18 cellular contexts compared by ENCODE assay signal in genomic region chr1:164728719-164729118, GRCh38.
DNase-seq lines count a peak whose midpoint lies in the region.
"Had no signal": no experiment of that assay in that cellular context is flagged by ENCODE, and none has a peak within 500 bp of the region (broad histone marks: within the 10 kb centered on the region; RNA-seq: fewer than 3 reads in every experiment).

No MANE protein-coding gene starts in this region.

- no peaks in the 10 kb centered on the region for H3K27me3 Mint-ChIP-seq in activated naive CD8-positive, alpha-beta T cell treated with anti-CD3 and anti-CD28 coated beads for 36 hours
- H3K27me3 Mint-ChIP-seq: activated CD4-positive, alpha-beta T cell treated with anti-CD3 and anti-CD28 coated beads, Interleukin-2, amount 10 ng/mL, durations not matched to agents 24 days and 14 days had no signal

- no peak overlapping the region for H3K4me3 ChIP-seq in SJCRH30
- H3K4me3 ChIP-seq: heart left ventricle had no signal

- H3K4me1 Mint-ChIP-seq in activated naive CD8-positive, alpha-beta T cell treated with anti-CD3 and anti-CD28 coated beads for 36 hours = no peaks in the 10 kb centered on the region
- H3K4me1 Mint-ChIP-seq: activated CD4-positive, alpha-beta T cell treated with anti-CD3 and anti-CD28 coated beads, Interleukin-2, amount 10 ng/mL, durations not matched to agents 24 days and 14 days; B cell had no signal

- no peaks in the 10 kb centered on the region for H3K36me3 Mint-ChIP-seq in activated naive CD8-positive, alpha-beta T cell treated with anti-CD3 and anti-CD28 coated beads for 36 hours
- H3K36me3 Mint-ChIP-seq: activated naive CD8-positive, alpha-beta T cell had no signal

- no peak overlapping the region for H3K27ac ChIP-seq in SJCRH30
- H3K27ac ChIP-seq: epithelial cell of prostate, heart left ventricle, parathyroid adenoma had no signal

- H3K4me1 ChIP-seq in SJCRH30 = peaks cover 15% of the 10 kb centered on the region

- no peak overlapping the region for H3K4me3 Mint-ChIP-seq in activated naive CD8-positive, alpha-beta T cell treated with anti-CD3 and anti-CD28 coated beads for 36 hours
- H3K4me3 Mint-ChIP-seq: activated CD4-positive, alpha-beta T cell treated with anti-CD3 and anti-CD28 coated beads, Interleukin-2, amount 10 ng/mL, durations not matched to agents 24 days and 14 days; activated naive CD8-positive, alpha-beta T cell; B cell; T-helper 1 cell treated with Interleukin-12 subunit alpha and Interleukin-12 subunit beta and Interleukin-4 antibody, amounts not matched to agents 30 μg/mL and 1 μg/mL, for 36 hours had no signal

- peak; percentile 85 for DNase-seq in Daoy (ENCODE audit: low read depth)
- DNase-seq in NCI-H146 treated with DMSO at 0.1 percent for 48 hours (lab: John Stamatoyannopoulos, UW; ENCODE audit: unreplicated experiment) = peak; percentile 27
- DNase-seq in SJCRH30 = peak; percentile 47 to 74
- DNase-seq in left kidney (ENCODE audit: low read depth, low spot score) = peak; percentile 42
- DNase-seq in Ammon's horn (ENCODE audit: low spot score) = no peak
- DNase-seq in activated CD4-positive, CD25-positive, alpha-beta regulatory T cell (lab: John Stamatoyannopoulos, UW) = no peak
- no peak for DNase-seq in activated naive CD8-positive, alpha-beta T cell treated with anti-CD3 and anti-CD28 coated beads for 36 hours
- DNase-seq in HT-29 (ENCODE audit: low spot score) = no peak
- DNase-seq: activated CD4-positive, alpha-beta T cell treated with anti-CD3 and anti-CD28 coated beads, Interleukin-2, amount 10 ng/mL, durations not matched to agents 24 days and 14 days; DMS153; H7; heart left ventricle; substantia nigra had no signal

- H3K27ac Mint-ChIP-seq in activated naive CD8-positive, alpha-beta T cell treated with anti-CD3 and anti-CD28 coated beads for 36 hours = no peak overlapping the region
- H3K27ac Mint-ChIP-seq: activated CD4-positive, alpha-beta T cell treated with anti-CD3 and anti-CD28 coated beads, Interleukin-2, amount 10 ng/mL, durations not matched to agents 24 days and 14 days; activated naive CD8-positive, alpha-beta T cell; B cell; T-helper 1 cell treated with Interleukin-12 subunit alpha and Interleukin-12 subunit beta and Interleukin-4 antibody, amounts not matched to agents 30 μg/mL and 1 μg/mL, for 36 hours had no signal

- no peaks in the 10 kb centered on the region for H3K27me3 ChIP-seq in SJCRH30
- H3K27me3 ChIP-seq: heart left ventricle had no signal

- H3K36me3 ChIP-seq in SJCRH30 = no peaks in the 10 kb centered on the region
- H3K36me3 ChIP-seq: heart left ventricle had no signal

- H3K9me3 Mint-ChIP-seq in activated naive CD8-positive, alpha-beta T cell treated with anti-CD3 and anti-CD28 coated beads for 36 hours = no peaks in the 10 kb centered on the region
- H3K9me3 Mint-ChIP-seq: activated CD4-positive, alpha-beta T cell treated with anti-CD3 and anti-CD28 coated beads, Interleukin-2, amount 10 ng/mL, durations not matched to agents 24 days and 14 days; T-helper 1 cell treated with Interleukin-12 subunit alpha and Interleukin-12 subunit beta and Interleukin-4 antibody, amounts not matched to agents 30 μg/mL and 1 μg/mL, for 36 hours had no signal

- H3K9me3 ChIP-seq in SJCRH30 (replicated peaks) = no peaks in the 10 kb centered on the region
- H3K9me3 ChIP-seq: heart left ventricle had no signal

Comparison
In these comparisons a context has a peak if more than half of its experiments do, and no peak if none do; other contexts are left out.
1. DNase-seq: peak in Daoy (single experiment), NCI-H146 treated with DMSO at 0.1 percent for 48 hours (single experiment), SJCRH30 (2 of 2) and left kidney (single experiment); none in Ammon's horn (single experiment), activated CD4-positive, CD25-positive, alpha-beta regulatory T cell (0 of 4), activated naive CD8-positive, alpha-beta T cell treated with anti-CD3 and anti-CD28 coated beads for 36 hours (single experiment) and HT-29 (single experiment).